1 cellular context compared by ENCODE assay signal in genomic region chr9:113148996-113149960, GRCh38.
TF ChIP-seq lines count a peak whose summit lies in the region.

No MANE protein-coding gene starts in this region.

TF ChIP-seq in K562, 482 proteins besides CTCF, POLR2A, EP300 and RAD21 (continued from another document):
- no peak for TF ChIP-seq AFF1 (IDR thresholded peaks at IDR 0.05; ENCODE audit: low read depth in 1 of 2, partially characterized antibody in 2 of 2)
- no peak for TF ChIP-seq ZBTB17 (CRISPR knock-in tag; IDR thresholded peaks at IDR 0.05)
- no peak for TF ChIP-seq SOX6 (IDR thresholded peaks at IDR 0.05)
- no peak for TF ChIP-seq MLX (CRISPR knock-in tag; conservative IDR thresholded peaks at IDR 0.05)
- TF ChIP-seq NR2C1 (IDR thresholded peaks at IDR 0.05) = no peak
- TF ChIP-seq NR2C1 (tag; IDR thresholded peaks at IDR 0.05) = 0 out of 2 replicates have a peak, but pooled peaks have one; percentile 20
- no peak for TF ChIP-seq ZFPM2 (CRISPR knock-in tag; IDR thresholded peaks at IDR 0.05)
- TF ChIP-seq BRF2 (IDR thresholded peaks at IDR 0.05; ENCODE audit: borderline replicate concordance, insufficient read depth, insufficient read length) = no peak
- no peak for TF ChIP-seq MYBL2 (IDR thresholded peaks at IDR 0.05; ENCODE audit: low read depth)
- no peak for TF ChIP-seq MYBL2 (CRISPR knock-in tag; IDR thresholded peaks at IDR 0.05; ENCODE audit: borderline replicate concordance)
- no peak for TF ChIP-seq REST (CRISPR knock-in tag; IDR thresholded peaks at IDR 0.05; ENCODE audit: low read depth)
- TF ChIP-seq ZNF707 (CRISPR knock-in tag; conservative IDR thresholded peaks at IDR 0.05) = no peak
- no peak for TF ChIP-seq ETV5 (CRISPR knock-in tag; IDR thresholded peaks at IDR 0.05; ENCODE audit: low read depth)
- no peak for TF ChIP-seq JUNB (CRISPR knock-in tag; conservative IDR thresholded peaks at IDR 0.05)
- no peak for TF ChIP-seq ZNF766 (CRISPR knock-in tag; conservative IDR thresholded peaks at IDR 0.05)
- TF ChIP-seq ID3 (CRISPR knock-in tag; IDR thresholded peaks at IDR 0.05) = no peak
- peak; percentile 98 for TF ChIP-seq ID3 (tag; IDR thresholded peaks at IDR 0.05)
- TF ChIP-seq GABPB1 (CRISPR knock-in tag; IDR thresholded peaks at IDR 0.05) = no peak
- TF ChIP-seq IRF2 (CRISPR knock-in tag; IDR thresholded peaks at IDR 0.05) = no peak
- peak; percentile 65 for TF ChIP-seq ZBTB40 (IDR thresholded peaks at IDR 0.05)
- TF ChIP-seq ZBTB40 (CRISPR knock-in tag; IDR thresholded peaks at IDR 0.05) = no peak
- TF ChIP-seq ADNP (tag; IDR thresholded peaks at IDR 0.05) = no peak
- no peak for TF ChIP-seq IRF1 (CRISPR knock-in tag; IDR thresholded peaks at IDR 0.05; ENCODE audit: borderline replicate concordance)
- no peak for TF ChIP-seq SPI1 (IDR thresholded peaks at IDR 0.05; ENCODE audit: borderline replicate concordance, low read depth, low read length)
- TF ChIP-seq STAG1 (CRISPR knock-in tag; IDR thresholded peaks at IDR 0.05; ENCODE audit: borderline replicate concordance) = no peak
- TF ChIP-seq SAP30 (IDR thresholded peaks at IDR 0.05; ENCODE audit: borderline replicate concordance, insufficient read depth, low read depth, low read length, poor library complexity, severe bottlenecking) = no peak
- TF ChIP-seq ZNF395 (CRISPR knock-in tag; IDR thresholded peaks at IDR 0.05) = no peak
- no peak for TF ChIP-seq RBM17 (IDR thresholded peaks at IDR 0.05; ENCODE audit: borderline replicate concordance, low read depth, low read length)
- TF ChIP-seq MAFF (IDR thresholded peaks at IDR 0.05; ENCODE audit: low read length) = no peak
- TF ChIP-seq VEZF1 (CRISPR knock-in tag; IDR thresholded peaks at IDR 0.05) = 0 out of 2 replicates have a peak, but pooled peaks have one; percentile 23
- TF ChIP-seq ZBTB1 (CRISPR knock-in tag; IDR thresholded peaks at IDR 0.05; ENCODE audit: borderline replicate concordance, low read depth) = no peak
